In genomic region chr1:23574265-23574754, GRCh38 we compare ENCODE assay signal across 13 cellular contexts. TPM values are rescaled to one million over a fixed set of nuclear protein-coding genes. Genes with fewer than 3 reads are reported as not detected.
DNase-seq lines count a peak whose midpoint lies in the region; ATAC-seq and TF ChIP-seq lines count a peak whose summit lies in the region.
"Had no signal": no experiment of that assay in that cellular context is flagged by ENCODE, and none has a peak within 500 bp of the region (broad histone marks: within the 10 kb centered on the region; RNA-seq: fewer than 3 reads in every experiment).

No MANE protein-coding gene starts in this region.

- no peak for ATAC-seq in stimulated activated naive CD8-positive, alpha-beta T cell treated with anti-CD3 and anti-CD28 coated beads, Interleukin-15, amount 100 ng/mL, for 72 hours
- peak; percentile 39 for ATAC-seq in HG03354 (IDR thresholded peaks at IDR 0.05; ENCODE audit: poor library complexity, severe bottlenecking, unreplicated experiment)
- ATAC-seq in aorta (ENCODE audit: low FRiP score): no peak
- ATAC-seq in psoas muscle: no peak
- ATAC-seq in HG02852 (IDR thresholded peaks at IDR 0.05; ENCODE audit: unreplicated experiment): no peak

- H3K4me3 ChIP-seq in ascending aorta: no peak overlapping the region
- no peak overlapping the region for H3K4me3 ChIP-seq in aorta (ENCODE audit: low read length in 2 of 2)
- H3K4me3 ChIP-seq in psoas muscle: no peak overlapping the region
- H3K4me3 ChIP-seq: upper lobe of left lung had no signal

- H3K27ac ChIP-seq in ascending aorta (peak overlapping the region; percentile 93 to 94), aorta (ENCODE audit: low read depth in 1 of 2, low read length in 2 of 2) (peak overlapping the region; percentile 71 to 95), psoas muscle (no peak overlapping the region)

- no peaks in the 10 kb centered on the region for H3K36me3 Mint-ChIP-seq in stimulated activated naive CD8-positive, alpha-beta T cell treated with anti-CD3 and anti-CD28 coated beads, Interleukin-15, Interleukin-2, amounts not matched to agents 100 ng/mL and 50 ng/mL, for 24 hours (ENCODE audit: low read depth)
- H3K36me3 Mint-ChIP-seq: activated naive CD8-positive, alpha-beta T cell had no signal

- H3K36me3 ChIP-seq in ascending aorta (no peaks in the 10 kb centered on the region), aorta (ENCODE audit: control insufficient read depth in 1 of 2, insufficient read depth in 2 of 2, low read length in 1 of 2) (no peaks in the 10 kb centered on the region), psoas muscle (ENCODE audit: insufficient read depth in 1 of 2, low read depth in 1 of 2) (no peaks in the 10 kb centered on the region)
- H3K36me3 ChIP-seq: upper lobe of left lung had no signal

- no peaks in the 10 kb centered on the region for H3K9me3 Mint-ChIP-seq in stimulated activated naive CD8-positive, alpha-beta T cell treated with anti-CD3 and anti-CD28 coated beads, Interleukin-15, Interleukin-2, amounts not matched to agents 100 ng/mL and 50 ng/mL, for 24 hours
- no peaks in the 10 kb centered on the region for H3K9me3 Mint-ChIP-seq in stimulated activated naive CD8-positive, alpha-beta T cell treated with anti-CD3 and anti-CD28 coated beads, Interleukin-15, amount 100 ng/mL, for 72 hours

- peaks cover 10% of the 10 kb centered on the region for H3K27me3 Mint-ChIP-seq in stimulated activated naive CD8-positive, alpha-beta T cell treated with anti-CD3 and anti-CD28 coated beads, Interleukin-15, Interleukin-2, amounts not matched to agents 100 ng/mL and 50 ng/mL, for 24 hours
- H3K27me3 Mint-ChIP-seq in stimulated activated naive CD8-positive, alpha-beta T cell treated with anti-CD3 and anti-CD28 coated beads, Interleukin-15, amount 100 ng/mL, for 72 hours: no peaks in the 10 kb centered on the region
- H3K27me3 Mint-ChIP-seq: activated naive CD8-positive, alpha-beta T cell had no signal

- no peaks in the 10 kb centered on the region for H3K9me3 ChIP-seq in ascending aorta
- H3K9me3 ChIP-seq in aorta (ENCODE audit: control insufficient read depth, low read length): no peaks in the 10 kb centered on the region
- no peaks in the 10 kb centered on the region for H3K9me3 ChIP-seq in psoas muscle
- H3K9me3 ChIP-seq: upper lobe of left lung had no signal

- H3K27ac Mint-ChIP-seq in stimulated activated naive CD8-positive, alpha-beta T cell treated with anti-CD3 and anti-CD28 coated beads, Interleukin-15, Interleukin-2, amounts not matched to agents 100 ng/mL and 50 ng/mL, for 24 hours: peak overlapping the region; percentile 36
- no peak overlapping the region for H3K27ac Mint-ChIP-seq in stimulated activated naive CD8-positive, alpha-beta T cell treated with anti-CD3 and anti-CD28 coated beads, Interleukin-15, amount 100 ng/mL, for 72 hours
- H3K27ac Mint-ChIP-seq: activated naive CD8-positive, alpha-beta T cell had no signal

- no peak for TF ChIP-seq CTCF in ascending aorta (IDR thresholded peaks at IDR 0.05)
- no peak for TF ChIP-seq CTCF in psoas muscle (IDR thresholded peaks at IDR 0.05)

- no peak overlapping the region for H3K4me3 Mint-ChIP-seq in stimulated activated naive CD8-positive, alpha-beta T cell treated with anti-CD3 and anti-CD28 coated beads, Interleukin-15, Interleukin-2, amounts not matched to agents 100 ng/mL and 50 ng/mL, for 24 hours
- H3K4me3 Mint-ChIP-seq in stimulated activated naive CD8-positive, alpha-beta T cell treated with anti-CD3 and anti-CD28 coated beads, Interleukin-15, amount 100 ng/mL, for 72 hours: no peak overlapping the region
- H3K4me3 Mint-ChIP-seq: activated naive CD8-positive, alpha-beta T cell had no signal

- intact Hi-C loops in ascending aorta (cut with DNase I) (no loop called here), aorta (cut with DNase I) (no loop called here), psoas muscle (cut with DNase I) (no loop called here)

- WGBS in aorta, 2 donors: 93 to 97% methylated on average over 2 of the region's 2 CpGs
- 81 to 97% (median 90%) methylated on average over 2 of the region's 2 CpGs for WGBS in psoas muscle, 3 donors

- peaks cover 22 to 38% of the 10 kb centered on the region in 2 donors for H3K4me1 ChIP-seq in ascending aorta
- H3K4me1 ChIP-seq in aorta (ENCODE audit: control insufficient read depth in 1 of 2, insufficient read depth in 2 of 2, low read length in 2 of 2): peaks cover 2 to 15% of the 10 kb centered on the region in 2 donors
- H3K4me1 ChIP-seq in psoas muscle: peaks cover 25% of the 10 kb centered on the region

- DNase-seq in stimulated activated naive CD8-positive, alpha-beta T cell treated with anti-CD3 and anti-CD28 coated beads, Interleukin-15, amount 100 ng/mL, for 72 hours: no peak
- DNase-seq in ascending aorta (ENCODE audit: low spot score in 2 of 2): no peak
- DNase-seq in aorta: no peak
- DNase-seq in psoas muscle: no peak
- DNase-seq in activated naive CD4-positive, alpha-beta T cell treated with Interleukin-2 at 50 U/mL for 16 hours: no peak
- DNase-seq: NCI-H1694 treated with DMSO at 0.1 percent for 48 hours, NCI-H526 treated with DMSO at 0.1 percent for 48 hours, SHP77, upper lobe of left lung had no signal

- peaks cover 52% of the 10 kb centered on the region for H3K4me1 Mint-ChIP-seq in stimulated activated naive CD8-positive, alpha-beta T cell treated with anti-CD3 and anti-CD28 coated beads, Interleukin-15, Interleukin-2, amounts not matched to agents 100 ng/mL and 50 ng/mL, for 24 hours (ENCODE audit: low read depth)
- H3K4me1 Mint-ChIP-seq in stimulated activated naive CD8-positive, alpha-beta T cell treated with anti-CD3 and anti-CD28 coated beads, Interleukin-15, amount 100 ng/mL, for 72 hours: peaks cover 56% of the 10 kb centered on the region

- H3K27me3 ChIP-seq in ascending aorta (no peaks in the 10 kb centered on the region), aorta (ENCODE audit: control insufficient read depth in 1 of 2, insufficient read depth in 2 of 2, low read length in 1 of 2) (no peaks in the 10 kb centered on the region), psoas muscle (ENCODE audit: insufficient read depth in 3 of 3, low read length in 2 of 3) (no peaks in the 10 kb centered on the region)
- H3K27me3 ChIP-seq: upper lobe of left lung had no signal

RNA-seq across cellular contexts. Expression of gene ID3, which starts 15.0 kb away (rescaled TPM):
- total RNA-seq in ascending aorta (1,094 TPM), aorta (100 to 1,000 TPM; 368 to 390 TPM), psoas muscle (10 to 100 TPM; 17.8 to 97.3 (median 81.2) TPM)
- polyA plus RNA-seq in aorta (100 to 1,000 TPM; 349 to 603 TPM), psoas muscle (100 to 1,000 TPM in 1 of 3 donors, 10 to 100 TPM in 2; 26.8 to 126 (median 33.7) TPM)

RNA-seq across cellular contexts. Expression of gene E2F2, which starts 43.3 kb away (rescaled TPM):
- not detected for total RNA-seq in ascending aorta
- total RNA-seq in aorta: under 1 TPM; 0.42 to 0.96 TPM
- under 1 TPM in 1 of 2 donors, not detected in 1; 0.50 TPM for polyA plus RNA-seq in aorta
- under 1 TPM in 3 of 4 donors, not detected in 1; 0.06 to 0.32 (median 0.17) TPM for total RNA-seq in psoas muscle
- polyA plus RNA-seq in psoas muscle: under 1 TPM in 2 of 3 donors, not detected in 1; 0.03 to 0.05 TPM
